Comparison of ENCODE assay signal across 1 cellular context in the genomic region with DNA sequence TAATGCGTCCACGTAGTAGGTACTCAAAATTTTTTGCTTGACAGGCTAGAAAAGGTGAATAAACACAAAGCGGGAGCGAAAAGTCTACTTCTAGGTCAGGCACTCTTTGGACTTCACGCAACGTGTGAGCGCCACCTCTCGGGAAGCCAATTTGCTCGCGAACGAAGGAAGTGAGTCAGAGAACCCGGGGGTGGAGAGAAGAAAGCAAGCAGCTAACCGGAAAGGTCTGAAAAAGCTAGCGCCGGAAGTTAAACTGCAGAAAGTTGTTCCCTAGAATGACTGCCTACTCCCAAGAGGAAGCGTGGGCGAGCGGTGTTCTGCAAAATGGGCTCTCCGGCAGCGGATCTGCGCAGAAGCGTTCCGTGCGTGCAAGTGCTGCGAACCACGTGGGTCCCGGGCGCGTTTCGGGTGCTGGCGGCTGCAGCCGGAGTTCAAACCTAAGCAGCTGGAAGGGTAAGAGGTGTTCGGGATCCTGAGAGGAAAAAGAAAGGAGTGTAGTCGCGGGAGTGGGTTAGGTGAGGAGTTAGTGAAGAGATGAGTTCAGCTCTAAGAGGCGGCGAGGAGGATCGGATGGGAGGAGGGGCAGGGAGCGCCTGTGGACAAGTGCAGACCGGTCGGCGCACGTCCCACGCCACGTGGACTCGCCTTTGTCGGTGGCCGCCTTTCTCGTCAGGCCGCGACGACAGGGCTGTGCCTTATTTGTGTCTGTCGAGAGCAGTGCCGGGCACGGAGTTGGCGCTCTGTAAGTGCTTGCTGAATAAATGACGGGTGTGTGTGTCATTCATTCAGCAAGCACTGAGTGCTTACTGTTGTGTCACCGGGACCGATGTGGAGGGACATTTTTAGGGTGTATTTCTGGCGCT.
A peak's percentile ranks its signal among the peaks of the same experiment; 100 is the strongest.
TF ChIP-seq lines count a peak whose summit lies in the region.

Gene NME1 (plus strand): TSS at position 350 of the 863 bp plus-strand sequence. CDS start 2,096 bp downstream, outside the sequence.

TF ChIP-seq in K562, 482 proteins besides CTCF, POLR2A, EP300 and RAD21 (continued from another document and continues in another):
- peak in 1 of 2 experiments; percentile 78; a peak in 2 of 4 replicates for TF ChIP-seq ZMIZ1 (IDR thresholded peaks at IDR 0.05; ENCODE audit: low read depth in 2 of 2, low read length in 2 of 2)
- peak; percentile 97 for TF ChIP-seq C11orf30 (IDR thresholded peaks at IDR 0.05; ENCODE audit: low read depth)
- no peak; the same call in none of the 2 replicates for TF ChIP-seq MAFF (IDR thresholded peaks at IDR 0.05; ENCODE audit: low read length)
- TF ChIP-seq, protein P1, sequence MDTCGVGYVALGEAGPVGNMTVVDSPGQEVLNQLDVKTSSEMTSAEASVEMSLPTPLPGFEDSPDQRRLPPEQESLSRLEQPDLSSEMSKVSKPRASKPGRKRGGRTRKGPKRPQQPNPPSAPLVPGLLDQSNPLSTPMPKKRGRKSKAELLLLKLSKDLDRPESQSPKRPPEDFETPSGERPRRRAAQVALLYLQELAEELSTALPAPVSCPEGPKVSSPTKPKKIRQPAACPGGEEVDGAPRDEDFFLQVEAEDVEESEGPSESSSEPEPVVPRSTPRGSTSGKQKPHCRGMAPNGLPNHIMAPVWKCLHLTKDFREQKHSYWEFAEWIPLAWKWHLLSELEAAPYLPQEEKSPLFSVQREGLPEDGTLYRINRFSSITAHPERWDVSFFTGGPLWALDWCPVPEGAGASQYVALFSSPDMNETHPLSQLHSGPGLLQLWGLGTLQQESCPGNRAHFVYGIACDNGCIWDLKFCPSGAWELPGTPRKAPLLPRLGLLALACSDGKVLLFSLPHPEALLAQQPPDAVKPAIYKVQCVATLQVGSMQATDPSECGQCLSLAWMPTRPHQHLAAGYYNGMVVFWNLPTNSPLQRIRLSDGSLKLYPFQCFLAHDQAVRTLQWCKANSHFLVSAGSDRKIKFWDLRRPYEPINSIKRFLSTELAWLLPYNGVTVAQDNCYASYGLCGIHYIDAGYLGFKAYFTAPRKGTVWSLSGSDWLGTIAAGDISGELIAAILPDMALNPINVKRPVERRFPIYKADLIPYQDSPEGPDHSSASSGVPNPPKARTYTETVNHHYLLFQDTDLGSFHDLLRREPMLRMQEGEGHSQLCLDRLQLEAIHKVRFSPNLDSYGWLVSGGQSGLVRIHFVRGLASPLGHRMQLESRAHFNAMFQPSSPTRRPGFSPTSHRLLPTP (IDR thresholded peaks at IDR 0.05; ENCODE audit: borderline replicate concordance, extremely low read depth, insufficient read length): no peak
- TF ChIP-seq MCM7 (IDR thresholded peaks at IDR 0.05): peak in 1 of 2 experiments; percentile 93; a peak in 1 of 4 replicates
- TF ChIP-seq NRF1 (conservative IDR thresholded peaks at IDR 0.05 in 1 of 2, IDR thresholded peaks at IDR 0.05 in 1 of 2): peak; percentile 71 to 78
- TF ChIP-seq EZH2 (IDR thresholded peaks at IDR 0.05; ENCODE audit: borderline replicate concordance, low read depth, low read length): no peak
- TF ChIP-seq KDM4B (IDR thresholded peaks at IDR 0.05; ENCODE audit: borderline replicate concordance in 2 of 2, low read depth in 1 of 2): peak in 1 of 2 experiments; percentile 99; a peak in 2 of 4 replicates
- no peak for TF ChIP-seq ZNF184 (CRISPR knock-in tag; IDR thresholded peaks at IDR 0.05)
- TF ChIP-seq ZNF696 (CRISPR knock-in tag; conservative IDR thresholded peaks at IDR 0.05): no peak
- TF ChIP-seq MIER1 (IDR thresholded peaks at IDR 0.05; ENCODE audit: low read depth): peak; percentile 71
- TF ChIP-seq HBP1 (CRISPR knock-in tag; IDR thresholded peaks at IDR 0.05): peak; percentile 97
- TF ChIP-seq E2F3 (CRISPR knock-in tag; IDR thresholded peaks at IDR 0.05): no peak
- TF ChIP-seq SMAD2 (IDR thresholded peaks at IDR 0.05; ENCODE audit: low read depth, low read length): no peak
- TF ChIP-seq YY1 (IDR thresholded peaks at IDR 0.05; ENCODE audit: borderline replicate concordance in 1 of 3, control insufficient read depth in 1 of 3, extremely low read depth in 1 of 3, insufficient read depth in 3 of 3, insufficient read length in 1 of 3, insufficient replicate concordance in 2 of 3, low read depth in 1 of 3, low read length in 2 of 3): peak in 2 of 3 experiments; percentile 79 to 84
- peak; percentile 76; the same call in 1 of the 2 replicates for TF ChIP-seq SMAD3 (CRISPR knock-in tag; conservative IDR thresholded peaks at IDR 0.05)
- no peak for TF ChIP-seq ZNF75A (CRISPR knock-in tag; IDR thresholded peaks at IDR 0.05)
- TF ChIP-seq, protein P2, sequence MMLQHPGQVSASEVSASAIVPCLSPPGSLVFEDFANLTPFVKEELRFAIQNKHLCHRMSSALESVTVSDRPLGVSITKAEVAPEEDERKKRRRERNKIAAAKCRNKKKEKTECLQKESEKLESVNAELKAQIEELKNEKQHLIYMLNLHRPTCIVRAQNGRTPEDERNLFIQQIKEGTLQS (IDR thresholded peaks at IDR 0.05): no peak
- TF ChIP-seq, protein P2 (CRISPR knock-in tag; conservative IDR thresholded peaks at IDR 0.05): peak; percentile 95
- no peak; the same call in 1 of the 2 replicates for TF ChIP-seq ZNF175 (CRISPR knock-in tag; IDR thresholded peaks at IDR 0.05; ENCODE audit: low read depth)
- peak; percentile 97 for TF ChIP-seq HLTF (IDR thresholded peaks at IDR 0.05)
- TF ChIP-seq SETDB1 (IDR thresholded peaks at IDR 0.05; ENCODE audit: low read length): peak; percentile 71
- peak; percentile 100 for TF ChIP-seq EP400 (IDR thresholded peaks at IDR 0.05)
- TF ChIP-seq, protein P3, sequence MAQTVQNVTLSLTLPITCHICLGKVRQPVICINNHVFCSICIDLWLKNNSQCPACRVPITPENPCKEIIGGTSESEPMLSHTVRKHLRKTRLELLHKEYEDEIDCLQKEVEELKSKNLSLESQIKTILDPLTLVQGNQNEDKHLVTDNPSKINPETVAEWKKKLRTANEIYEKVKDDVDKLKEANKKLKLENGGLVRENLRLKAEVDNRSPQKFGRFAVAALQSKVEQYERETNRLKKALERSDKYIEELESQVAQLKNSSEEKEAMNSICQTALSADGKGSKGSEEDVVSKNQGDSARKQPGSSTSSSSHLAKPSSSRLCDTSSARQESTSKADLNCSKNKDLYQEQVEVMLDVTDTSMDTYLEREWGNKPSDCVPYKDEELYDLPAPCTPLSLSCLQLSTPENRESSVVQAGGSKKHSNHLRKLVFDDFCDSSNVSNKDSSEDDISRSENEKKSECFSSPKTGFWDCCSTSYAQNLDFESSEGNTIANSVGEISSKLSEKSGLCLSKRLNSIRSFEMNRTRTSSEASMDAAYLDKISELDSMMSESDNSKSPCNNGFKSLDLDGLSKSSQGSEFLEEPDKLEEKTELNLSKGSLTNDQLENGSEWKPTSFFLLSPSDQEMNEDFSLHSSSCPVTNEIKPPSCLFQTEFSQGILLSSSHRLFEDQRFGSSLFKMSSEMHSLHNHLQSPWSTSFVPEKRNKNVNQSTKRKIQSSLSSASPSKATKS (CRISPR knock-in tag; IDR thresholded peaks at IDR 0.05): no peak
- peak; percentile 51 for TF ChIP-seq ZNF316 (IDR thresholded peaks at IDR 0.05)
- TF ChIP-seq CBX1 (IDR thresholded peaks at IDR 0.05; ENCODE audit: low read depth): peak; percentile 88; the same call in 1 of the 2 replicates
- TF ChIP-seq STAT5A (IDR thresholded peaks at IDR 0.05; ENCODE audit: borderline replicate concordance, low read length): peak; percentile 75; the same call in 1 of the 2 replicates
- TF ChIP-seq EHMT2 (IDR thresholded peaks at IDR 0.05): peak; percentile 32; the same call in 1 of the 2 replicates
- TF ChIP-seq THAP7 (CRISPR knock-in tag; IDR thresholded peaks at IDR 0.05): peak; percentile 66; the same call in 1 of the 2 replicates
- TF ChIP-seq ZFP1 (CRISPR knock-in tag; IDR thresholded peaks at IDR 0.05): no peak
- TF ChIP-seq ZNF830 (CRISPR knock-in tag; IDR thresholded peaks at IDR 0.05): no peak; the same call in 1 of the 2 replicates
- 0 out of 2 replicates have a peak, but pooled peaks have one; percentile 40 for TF ChIP-seq RFX7 (CRISPR knock-in tag; IDR thresholded peaks at IDR 0.05)
- TF ChIP-seq DNMT1 (IDR thresholded peaks at IDR 0.05): no peak
- TF ChIP-seq, protein P4, sequence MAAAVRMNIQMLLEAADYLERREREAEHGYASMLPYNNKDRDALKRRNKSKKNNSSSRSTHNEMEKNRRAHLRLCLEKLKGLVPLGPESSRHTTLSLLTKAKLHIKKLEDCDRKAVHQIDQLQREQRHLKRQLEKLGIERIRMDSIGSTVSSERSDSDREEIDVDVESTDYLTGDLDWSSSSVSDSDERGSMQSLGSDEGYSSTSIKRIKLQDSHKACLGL (CRISPR knock-in tag; IDR thresholded peaks at IDR 0.05; ENCODE audit: borderline replicate concordance, poor library complexity, severe bottlenecking): peak; percentile 100
- no peak for TF ChIP-seq NFYB (IDR thresholded peaks at IDR 0.05; ENCODE audit: extremely low read depth, insufficient read length)
- TF ChIP-seq TRIM28 (IDR thresholded peaks at IDR 0.05): peak; percentile 87
- TF ChIP-seq NKRF (IDR thresholded peaks at IDR 0.05; ENCODE audit: borderline replicate concordance): peak; percentile 100
- TF ChIP-seq, protein P5, sequence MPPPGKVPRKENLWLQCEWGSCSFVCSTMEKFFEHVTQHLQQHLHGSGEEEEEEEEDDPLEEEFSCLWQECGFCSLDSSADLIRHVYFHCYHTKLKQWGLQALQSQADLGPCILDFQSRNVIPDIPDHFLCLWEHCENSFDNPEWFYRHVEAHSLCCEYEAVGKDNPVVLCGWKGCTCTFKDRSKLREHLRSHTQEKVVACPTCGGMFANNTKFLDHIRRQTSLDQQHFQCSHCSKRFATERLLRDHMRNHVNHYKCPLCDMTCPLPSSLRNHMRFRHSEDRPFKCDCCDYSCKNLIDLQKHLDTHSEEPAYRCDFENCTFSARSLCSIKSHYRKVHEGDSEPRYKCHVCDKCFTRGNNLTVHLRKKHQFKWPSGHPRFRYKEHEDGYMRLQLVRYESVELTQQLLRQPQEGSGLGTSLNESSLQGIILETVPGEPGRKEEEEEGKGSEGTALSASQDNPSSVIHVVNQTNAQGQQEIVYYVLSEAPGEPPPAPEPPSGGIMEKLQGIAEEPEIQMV (tag; conservative IDR thresholded peaks at IDR 0.05; ENCODE audit: low read depth): no peak
- TF ChIP-seq TFE3 (CRISPR knock-in tag; IDR thresholded peaks at IDR 0.05): peak; percentile 42; the same call in 1 of the 2 replicates
